ENCODE assay signal across 8 cellular contexts in the genomic region with DNA sequence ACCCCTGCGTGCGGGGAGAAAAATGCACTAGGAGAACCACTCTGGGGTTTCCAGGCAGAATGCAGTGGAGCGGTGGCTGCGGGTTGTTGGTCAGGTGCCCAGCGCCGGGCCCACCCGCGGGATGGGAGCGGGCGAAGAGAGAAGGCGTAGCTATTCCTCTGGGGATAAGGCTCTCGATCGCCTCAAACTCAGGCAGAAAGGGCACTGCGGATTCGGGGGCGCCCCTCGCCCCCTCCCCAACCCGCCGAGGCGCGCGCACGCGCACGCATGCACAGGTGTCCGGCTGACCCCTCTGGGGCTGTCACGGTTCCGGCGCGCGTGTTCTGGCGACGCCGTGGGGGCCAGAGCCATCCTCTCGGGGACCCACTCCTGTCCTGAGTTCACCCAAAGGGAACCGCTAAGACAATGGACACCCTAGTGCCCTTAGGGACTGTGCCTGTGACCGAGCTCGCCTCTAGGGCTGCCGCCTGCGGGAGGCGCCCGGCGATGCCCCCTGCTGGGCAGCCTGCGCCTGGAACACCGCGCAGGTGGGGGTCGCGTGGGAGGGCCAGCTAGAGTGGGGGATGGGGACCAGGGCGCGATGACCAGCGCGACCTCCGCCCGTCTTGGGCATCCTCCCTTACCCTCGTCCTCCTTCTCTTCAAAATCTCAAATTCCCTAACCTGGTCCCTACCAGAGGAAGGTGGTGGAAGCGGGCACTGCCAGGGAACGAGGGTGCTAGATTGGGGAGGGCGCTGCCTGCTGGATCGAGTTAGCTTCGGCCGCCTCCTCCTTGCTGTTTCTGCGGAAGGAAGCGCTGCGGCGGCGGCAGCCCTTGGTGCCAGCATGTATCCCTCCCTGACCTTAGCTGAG. TPM values are rescaled to one million over a fixed set of nuclear protein-coding genes. Genes with fewer than 3 reads are reported as not detected.
DNase-seq lines count a peak whose midpoint lies in the region; ATAC-seq and TF ChIP-seq lines count a peak whose summit lies in the region.

No MANE protein-coding gene starts in this region.

- POLR2A ChIA-PET in activated CD4-positive, alpha-beta T cell treated with anti-CD3 and anti-CD28 coated beads, Interleukin-2, amount 10 ng/mL, durations not matched to agents 7 days and 5 days (lab: Charles Lee) = no interaction called here

- H3K4me3 Mint-ChIP-seq in activated CD4-positive, alpha-beta T cell treated with anti-CD3 and anti-CD28 coated beads, Interleukin-2, amount 10 ng/mL, durations not matched to agents 7 days and 5 days = peak overlapping the region; percentile 41
- peak overlapping the region; percentile 88 for H3K4me3 Mint-ChIP-seq in neural crest cell

- H3K9ac ChIP-seq in SK-N-MC (ENCODE audit: insufficient read length) = peak overlapping the region; percentile 76

- peaks cover 67% of the 10 kb centered on the region for H3K27me3 ChIP-seq in MG63
- H3K27me3 ChIP-seq in suprapubic skin = peaks cover 100% of the 10 kb centered on the region

- CTCF ChIA-PET in activated CD4-positive, alpha-beta T cell treated with anti-CD3 and anti-CD28 coated beads, Interleukin-2, amount 10 ng/mL, durations not matched to agents 7 days and 5 days (lab: Charles Lee) = interaction anchor here (1.0 to 22.3 kb wide), 8 partner anchors 9 to 70 kb away, joined by 3 to 257 read pairs (median 5); a partner anchor contains a TSS

- peaks cover 26% of the 10 kb centered on the region for H3K4me1 Mint-ChIP-seq in activated CD4-positive, alpha-beta T cell treated with anti-CD3 and anti-CD28 coated beads, Interleukin-2, amount 10 ng/mL, durations not matched to agents 7 days and 5 days
- H3K4me1 Mint-ChIP-seq in neural crest cell = peaks cover 29% of the 10 kb centered on the region

- TF ChIP-seq POLR2A in suprapubic skin (IDR thresholded peaks at IDR 0.05) = no peak

- peaks cover 63% of the 10 kb centered on the region for H3K27me3 Mint-ChIP-seq in activated CD4-positive, alpha-beta T cell treated with anti-CD3 and anti-CD28 coated beads, Interleukin-2, amount 10 ng/mL, durations not matched to agents 7 days and 5 days
- H3K27me3 Mint-ChIP-seq in neural crest cell (ENCODE audit: low read depth) = peaks cover 79% of the 10 kb centered on the region

- WGBS in suprapubic skin = 4% methylated on average over 16 of the region's 66 CpGs

- H3K9me3 ChIP-seq in MG63 (no peaks in the 10 kb centered on the region), SK-N-MC (ENCODE audit: low read depth, low read length) (no peaks in the 10 kb centered on the region), suprapubic skin (no peaks in the 10 kb centered on the region)

- H3K36me3 ChIP-seq in MG63 (no peaks in the 10 kb centered on the region), SK-N-MC (ENCODE audit: insufficient read depth, low read length) (no peaks in the 10 kb centered on the region), suprapubic skin (no peaks in the 10 kb centered on the region)

- no peaks in the 10 kb centered on the region for H3K36me3 Mint-ChIP-seq in activated CD4-positive, alpha-beta T cell treated with anti-CD3 and anti-CD28 coated beads, Interleukin-2, amount 10 ng/mL, durations not matched to agents 7 days and 5 days (ENCODE audit: low read depth)
- H3K36me3 Mint-ChIP-seq in neural crest cell (ENCODE audit: low read depth) = no peaks in the 10 kb centered on the region

- ATAC-seq in GM18502 (IDR thresholded peaks at IDR 0.05; ENCODE audit: poor library complexity, unreplicated experiment) = no peak

- no peaks in the 10 kb centered on the region for H3K9me3 Mint-ChIP-seq in activated CD4-positive, alpha-beta T cell treated with anti-CD3 and anti-CD28 coated beads, Interleukin-2, amount 10 ng/mL, durations not matched to agents 7 days and 5 days
- no peaks in the 10 kb centered on the region for H3K9me3 Mint-ChIP-seq in neural crest cell

- H3K27ac Mint-ChIP-seq in activated CD4-positive, alpha-beta T cell treated with anti-CD3 and anti-CD28 coated beads, Interleukin-2, amount 10 ng/mL, durations not matched to agents 7 days and 5 days = peak overlapping the region; percentile 64
- peak overlapping the region; percentile 59 for H3K27ac Mint-ChIP-seq in neural crest cell (ENCODE audit: unreplicated experiment)

- peak overlapping the region; percentile 77 for H3K27ac ChIP-seq in SK-N-MC
- no peak overlapping the region for H3K27ac ChIP-seq in suprapubic skin

- no peak for TF ChIP-seq EP300 in suprapubic skin (IDR thresholded peaks at IDR 0.05)

- peaks cover 66% of the 10 kb centered on the region for H3K4me1 ChIP-seq in suprapubic skin

- DNase-seq in activated CD4-positive, alpha-beta T cell treated with anti-CD3 and anti-CD28 coated beads, Interleukin-2, amount 10 ng/mL, durations not matched to agents 7 days and 5 days = peak; percentile 31
- no peak for DNase-seq in activated CD4-positive, alpha-beta T cell treated with anti-CD3 and anti-CD28 coated beads for 4 hours
- DNase-seq in MG63 (peak; percentile 55), SK-N-MC (ENCODE audit: low read depth, low spot score) (no peak), epithelial cell of proximal tubule (ENCODE audit: low read depth) (no peak), neural crest cell (ENCODE audit: low read depth, low spot score) (no peak), suprapubic skin (ENCODE audit: low spot score in 2 of 2) (no peak)

- TF ChIP-seq CTCF in epithelial cell of proximal tubule (conservative IDR thresholded peaks at IDR 0.05; ENCODE audit: low read depth, low read length) (peak; percentile 69), neural crest cell (conservative IDR thresholded peaks at IDR 0.05) (peak; percentile 70), suprapubic skin (IDR thresholded peaks at IDR 0.05) (no peak)

- H3K4me3 ChIP-seq in MG63 = no peak overlapping the region
- peak overlapping the region; percentile 88 for H3K4me3 ChIP-seq in SK-N-MC
- H3K4me3 ChIP-seq in epithelial cell of proximal tubule (ENCODE audit: low read depth, low read length) = peak overlapping the region; percentile 10
- H3K4me3 ChIP-seq in suprapubic skin = no peak overlapping the region

RNA-seq across cellular contexts. Expression of a gene that starts 14.4 kb away (rescaled TPM):
- total RNA-seq in activated CD4-positive, alpha-beta T cell treated with anti-CD3 and anti-CD28 coated beads, Interleukin-2, amount 10 ng/mL, durations not matched to agents 7 days and 5 days = 1 to 10 TPM; 4.3 to 6.4 TPM
- 7.7 and 15.7 TPM in 2 replicates for total RNA-seq in MG63 (2014; rRNA removed; shearing (Covaris generic); ENCODE audit: low replicate concordance)
- 3.5 and 4.1 TPM in 2 replicates for total RNA-seq in epithelial cell of proximal tubule
- 16.5 and 19.2 TPM in 2 replicates for total RNA-seq in neural crest cell
- total RNA-seq in suprapubic skin = 1 to 10 TPM; 2.3 to 6.4 (median 3.1) TPM

RNA-seq across cellular contexts. Expression of a gene that starts 28.0 kb away (rescaled TPM):
- total RNA-seq in activated CD4-positive, alpha-beta T cell treated with anti-CD3 and anti-CD28 coated beads, Interleukin-2, amount 10 ng/mL, durations not matched to agents 7 days and 5 days = 10 to 100 TPM; 35.0 TPM
- 8.8 and 26.2 TPM in 2 replicates for total RNA-seq in MG63 (2014; rRNA removed; shearing (Covaris generic); ENCODE audit: low replicate concordance)
- total RNA-seq in epithelial cell of proximal tubule (4.8 and 7.4 TPM in 2 replicates), neural crest cell (19.1 and 21.0 TPM in 2 replicates), suprapubic skin (10 to 100 TPM; 33.0 to 47.7 (median 38.0) TPM)

RNA-seq across cellular contexts. Expression of a gene that starts 33.3 kb away (rescaled TPM):
- total RNA-seq in activated CD4-positive, alpha-beta T cell treated with anti-CD3 and anti-CD28 coated beads, Interleukin-2, amount 10 ng/mL, durations not matched to agents 7 days and 5 days = 1 to 10 TPM; 4.6 to 5.5 TPM
- 14.1 and 17.1 TPM in 2 replicates for total RNA-seq in MG63 (2014; rRNA removed; shearing (Covaris generic); ENCODE audit: low replicate concordance)
- total RNA-seq in epithelial cell of proximal tubule (7.6 and 11.1 TPM in 2 replicates), neural crest cell (95.4 and 101 TPM in 2 replicates), suprapubic skin (1 to 10 TPM; 2.2 to 7.0 (median 5.2) TPM)

Comparison
In these comparisons a context has a peak if more than half of its experiments do, and no peak if none do; other contexts are left out.
1. DNase-seq: peak in activated CD4-positive, alpha-beta T cell treated with anti-CD3 and anti-CD28 coated beads, Interleukin-2, amount 10 ng/mL, durations not matched to agents 7 days and 5 days (single experiment) and MG63 (single experiment); none in activated CD4-positive, alpha-beta T cell treated with anti-CD3 and anti-CD28 coated beads for 4 hours (0 of 2), SK-N-MC (single experiment), epithelial cell of proximal tubule (single experiment), neural crest cell (single experiment) and suprapubic skin (0 of 2).
2. H3K4me3 ChIP-seq: peak in SK-N-MC (single experiment) and epithelial cell of proximal tubule (single experiment); none in MG63 (single experiment) and suprapubic skin (single experiment).
3. CTCF ChIP-seq: peak in epithelial cell of proximal tubule (single experiment) and neural crest cell (single experiment); none in suprapubic skin (0 of 2).